1 cellular context compared by ENCODE assay signal in genomic region chr7:138008046-138008587, GRCh38.
TF ChIP-seq lines count a peak whose summit lies in the region.

No MANE protein-coding gene starts in this region.

TF ChIP-seq in IMR-90, 13 proteins besides CTCF, POLR2A, EP300 and RAD21:
- no peak for TF ChIP-seq USF2 (IDR thresholded peaks at IDR 0.05; ENCODE audit: low read depth, low read length)
- no peak for TF ChIP-seq FOS (IDR thresholded peaks at IDR 0.05; ENCODE audit: low read depth, low read length)
- no peak for TF ChIP-seq RFX5 (IDR thresholded peaks at IDR 0.05; ENCODE audit: low read depth, low read length)
- no peak for TF ChIP-seq CHD1 (IDR thresholded peaks at IDR 0.05; ENCODE audit: low read depth, low read length)
- no peak for TF ChIP-seq BHLHE40 (IDR thresholded peaks at IDR 0.05; ENCODE audit: low read depth, low read length)
- TF ChIP-seq SMC3 (IDR thresholded peaks at IDR 0.05; ENCODE audit: low read depth, low read length), result no peak
- no peak for TF ChIP-seq NFE2L2 (IDR thresholded peaks at IDR 0.05; ENCODE audit: low read depth, low read length)
- TF ChIP-seq MAFK (IDR thresholded peaks at IDR 0.05; ENCODE audit: low read depth, low read length), result no peak
- TF ChIP-seq, protein P1, sequence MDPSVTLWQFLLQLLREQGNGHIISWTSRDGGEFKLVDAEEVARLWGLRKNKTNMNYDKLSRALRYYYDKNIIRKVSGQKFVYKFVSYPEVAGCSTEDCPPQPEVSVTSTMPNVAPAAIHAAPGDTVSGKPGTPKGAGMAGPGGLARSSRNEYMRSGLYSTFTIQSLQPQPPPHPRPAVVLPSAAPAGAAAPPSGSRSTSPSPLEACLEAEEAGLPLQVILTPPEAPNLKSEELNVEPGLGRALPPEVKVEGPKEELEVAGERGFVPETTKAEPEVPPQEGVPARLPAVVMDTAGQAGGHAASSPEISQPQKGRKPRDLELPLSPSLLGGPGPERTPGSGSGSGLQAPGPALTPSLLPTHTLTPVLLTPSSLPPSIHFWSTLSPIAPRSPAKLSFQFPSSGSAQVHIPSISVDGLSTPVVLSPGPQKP (IDR thresholded peaks at IDR 0.05; ENCODE audit: borderline replicate concordance, low read depth, low read length), result no peak
- no peak for TF ChIP-seq MAZ (IDR thresholded peaks at IDR 0.05; ENCODE audit: borderline replicate concordance, low read depth, low read length)
- TF ChIP-seq MXI1 (IDR thresholded peaks at IDR 0.05; ENCODE audit: borderline replicate concordance, low read depth, low read length), result no peak
- no peak for TF ChIP-seq RCOR1 (IDR thresholded peaks at IDR 0.05; ENCODE audit: insufficient replicate concordance, low read length)
- no peak for TF ChIP-seq CEBPB (IDR thresholded peaks at IDR 0.05; ENCODE audit: low read depth, low read length)
TF ChIP-seq in IMR-90: peak in this region for 0.
